ENCODE assay signal across 28 cellular contexts in genomic region chr4:188412499-188412898, GRCh38.
"Had no signal": no experiment of that assay in that cellular context is flagged by ENCODE, and none has a peak within 500 bp of the region (broad histone marks: within the 10 kb centered on the region; RNA-seq: fewer than 3 reads in every experiment).

No MANE protein-coding gene starts in this region.

- H3K27me3 ChIP-seq: neutrophil, pancreas, spleen, suprapubic skin, thyroid gland, tibial nerve, upper lobe of left lung, vagina had no signal

- H3K4me2 ChIP-seq: smooth muscle cell had no signal

- ATAC-seq: naive thymus-derived CD8-positive, alpha-beta T cell; natural killer cell treated with Interleukin-12 subunit alpha and Interleukin-12 subunit beta and Interleukin-15 and Interleukin-18, amount 100 ng/mL, for 72 hours; pancreas; right cardiac atrium; stimulated activated memory B cell treated with anti-CD40 and anti-IgM and Interleukin-4, amounts not matched to agents 10 μg/mL and 1 μg/mL and 100 μg/mL, for 72 hours; stimulated activated naive CD8-positive, alpha-beta T cell treated with anti-CD3 and anti-CD28 coated beads, Interleukin-15, amount 100 ng/mL, for 72 hours; stimulated activated naive CD8-positive, alpha-beta T cell treated with anti-CD3 and anti-CD28 coated beads, Interleukin-15, Interleukin-2, amounts not matched to agents 100 U/mL and 50 U/mL, for 24 hours had no signal

- H3K4me3 ChIP-seq: pancreas, prostate gland, skin epidermis, smooth muscle cell, spleen, suprapubic skin, thoracic aorta, thyroid gland, tibial nerve, upper lobe of left lung, vagina had no signal

- DNase-seq: naive thymus-derived CD8-positive, alpha-beta T cell; nephron progenitor cell; nucleus accumbens; pancreas; spleen; stimulated activated CD4-positive, alpha-beta T cell treated with anti-CD3 and anti-CD28 coated beads, Interleukin-12 subunit alpha, Interleukin-12 subunit beta, amount 100 ng/mL, for 4 hours; stimulated activated CD4-positive, alpha-beta T cell treated with anti-CD3 and anti-CD28 coated beads, Interleukin-1b, Interleukin-23, amount 100 ng/mL, for 48 hours; stimulated activated CD4-positive, alpha-beta T cell treated with anti-CD3 and anti-CD28 coated beads, Interleukin-4, amount 100 ng/mL, for 1 hour; stimulated activated CD4-positive, alpha-beta T cell treated with anti-CD3 and anti-CD28 coated beads, Interleukin-4, amount 100 ng/mL, for 4 hours; stimulated activated CD8-positive, alpha-beta memory T cell treated with anti-CD3 and anti-CD28 coated beads, Interleukin-4, amount 100 ng/mL, for 48 hours; stimulated activated naive CD4-positive, alpha-beta T cell; stimulated activated naive CD8-positive, alpha-beta T cell treated with anti-CD3 and anti-CD28 coated beads, Interleukin-15, amount 100 ng/mL, for 72 hours; stimulated activated naive CD8-positive, alpha-beta T cell treated with anti-CD3 and anti-CD28 coated beads, Interleukin-15, Interleukin-2, amounts not matched to agents 100 U/mL and 50 U/mL, for 24 hours; thyroid gland; trophoblast cell had no signal

- FAIRE-seq: pancreas, urothelium cell line had no signal

- H3K4me1 ChIP-seq: pancreas, prostate gland, spleen, suprapubic skin, thyroid gland, tibial nerve, upper lobe of left lung, vagina had no signal

- H3K27ac ChIP-seq: neutrophil, pancreas, prostate gland, skin epidermis, spleen, suprapubic skin, thoracic aorta, thyroid gland, tibial nerve, upper lobe of left lung, vagina had no signal

- H3K36me3 ChIP-seq: neutrophil, pancreas, prostate gland, spleen, suprapubic skin, thoracic aorta, thyroid gland, tibial nerve, upper lobe of left lung, vagina had no signal

- H3K9me3 ChIP-seq: pancreas, prostate gland, suprapubic skin, thoracic aorta, thyroid gland, upper lobe of left lung, vagina had no signal
